8 cellular contexts compared by ENCODE assay signal in the genomic region with DNA sequence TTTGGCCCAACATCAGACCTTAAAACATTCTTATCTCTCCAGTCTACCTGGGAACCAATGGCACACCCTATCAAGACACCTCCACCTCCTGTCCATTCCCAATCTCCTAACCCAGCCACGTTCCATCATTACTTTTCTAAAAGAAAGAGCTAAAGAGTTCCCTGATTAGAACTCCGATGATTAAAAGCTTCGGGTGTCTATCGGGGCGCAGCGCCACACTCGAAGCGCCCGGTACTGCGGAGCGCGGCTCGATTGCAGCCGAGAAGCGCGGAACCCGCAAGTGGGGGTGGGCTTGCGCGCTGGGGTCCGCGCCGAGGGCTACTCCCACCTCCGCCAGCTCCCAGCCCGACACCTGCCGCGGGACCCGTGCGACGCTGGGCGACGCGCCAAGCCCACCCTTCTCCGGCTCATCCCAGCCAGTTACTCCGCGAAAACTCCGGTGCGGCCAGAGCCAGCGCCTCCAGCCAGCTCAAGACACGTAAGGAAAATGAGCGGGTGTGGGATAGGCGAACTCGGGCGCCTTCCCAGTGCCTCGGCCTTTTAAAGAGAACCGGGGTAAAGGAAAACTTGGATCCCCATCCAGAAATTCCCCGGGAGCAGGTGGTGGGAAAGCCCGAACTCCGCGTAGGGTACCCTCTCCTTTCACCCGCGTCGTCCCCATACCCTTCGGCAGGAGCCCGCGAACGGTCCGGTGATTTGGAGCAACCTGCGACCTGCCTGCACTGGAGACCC. TPM values are rescaled to one million over a fixed set of nuclear protein-coding genes. Genes with fewer than 3 reads are reported as not detected.
A peak's percentile ranks its signal among the peaks of the same experiment; 100 is the strongest.
DNase-seq lines count a peak whose midpoint lies in the region; ATAC-seq and TF ChIP-seq lines count a peak whose summit lies in the region.

No MANE protein-coding gene starts in this region.

- peaks cover 20% of the 10 kb centered on the region for H3K27me3 ChIP-seq in neural progenitor cell

- H3K4me3 ChIP-seq in fibroblast of pulmonary artery (replicated peaks; ENCODE audit: low read depth, low read length) (peak overlapping the region; percentile 61), neural progenitor cell (peak overlapping the region; percentile 62)

- DNase-seq in RPMI7951 (ENCODE audit: low read depth) (peak; percentile 4), fibroblast of pulmonary artery (ENCODE audit: low read depth) (peak; percentile 28), neural progenitor cell (ENCODE audit: low spot score) (peak; percentile 67), SKM-1 (lab: John Stamatoyannopoulos, UW; ENCODE audit: unreplicated experiment) (no peak), CD14-positive monocyte (ENCODE audit: low spot score) (no peak)
- DNase-seq in activated naive CD4-positive, alpha-beta T cell treated with anti-CD3 and anti-CD28 coated beads, Interleukin-2, amount 10 ng/mL, durations not matched to agents 7 days and 5 days = no peak

- TF ChIP-seq CTCF in fibroblast of pulmonary artery (IDR thresholded peaks at IDR 0.05; ENCODE audit: low read length, missing control alignments) = peak; percentile 1
- peak; percentile 42 for TF ChIP-seq CTCF in neural progenitor cell (IDR thresholded peaks at IDR 0.05)
- TF ChIP-seq CTCF in CD14-positive monocyte (IDR thresholded peaks at IDR 0.05) = no peak

- H3K9me3 Mint-ChIP-seq in neural progenitor cell (peaks cover 3% of the 10 kb centered on the region), CD14-positive monocyte (peaks cover 0 to 14% (median 7%) of the 10 kb centered on the region in 7 donors)
- no peaks in the 10 kb centered on the region for H3K9me3 Mint-ChIP-seq in activated naive CD4-positive, alpha-beta T cell treated with anti-CD3 and anti-CD28 coated beads, Interleukin-2, amount 10 ng/mL, durations not matched to agents 7 days and 5 days

- H3K4me2 ChIP-seq in neural progenitor cell = peak overlapping the region; percentile 86

- H3K4me1 Mint-ChIP-seq in neural progenitor cell (peaks cover 11% of the 10 kb centered on the region), CD14-positive monocyte (peaks cover 14% of the 10 kb centered on the region)
- peaks cover 11% of the 10 kb centered on the region for H3K4me1 Mint-ChIP-seq in activated naive CD4-positive, alpha-beta T cell treated with anti-CD3 and anti-CD28 coated beads, Interleukin-2, amount 10 ng/mL, durations not matched to agents 7 days and 5 days

- H3K27ac ChIP-seq in neural progenitor cell = no peak overlapping the region

- CTCF ChIA-PET in activated naive CD4-positive, alpha-beta T cell treated with anti-CD3 and anti-CD28 coated beads, Interleukin-2, amount 10 ng/mL, durations not matched to agents 7 days and 5 days (lab: Charles Lee) = interaction anchor here (0.7 to 1.6 kb wide), 4 partner anchors 220 to 834 kb away, joined by 3 to 6 read pairs (median 5); no protein-coding TSS in a partner anchor

- H3K9me3 ChIP-seq in neural progenitor cell (ENCODE audit: low read depth) = no peaks in the 10 kb centered on the region

- ATAC-seq in GM19043 (IDR thresholded peaks at IDR 0.05; ENCODE audit: low read depth, unreplicated experiment) (peak; percentile 25), HG03460 (IDR thresholded peaks at IDR 0.05; ENCODE audit: unreplicated experiment) (no peak)

- no peaks in the 10 kb centered on the region for H3K36me3 Mint-ChIP-seq in neural progenitor cell
- H3K36me3 Mint-ChIP-seq in activated naive CD4-positive, alpha-beta T cell treated with anti-CD3 and anti-CD28 coated beads, Interleukin-2, amount 10 ng/mL, durations not matched to agents 7 days and 5 days = no peaks in the 10 kb centered on the region
- no peaks in the 10 kb centered on the region for H3K36me3 Mint-ChIP-seq in CD14-positive monocyte

- H3K36me3 ChIP-seq in neural progenitor cell = no peaks in the 10 kb centered on the region

- H3K79me2 ChIP-seq in neural progenitor cell (ENCODE audit: low read depth) = no peaks in the 10 kb centered on the region

- peaks cover 24% of the 10 kb centered on the region for H3K27me3 Mint-ChIP-seq in neural progenitor cell (ENCODE audit: insufficient read depth, low read depth)
- peaks cover 41% of the 10 kb centered on the region for H3K27me3 Mint-ChIP-seq in activated naive CD4-positive, alpha-beta T cell treated with anti-CD3 and anti-CD28 coated beads, Interleukin-2, amount 10 ng/mL, durations not matched to agents 7 days and 5 days
- H3K27me3 Mint-ChIP-seq in CD14-positive monocyte (ENCODE audit: low read depth in 3 of 3) = peaks cover 50 to 58% (median 52%) of the 10 kb centered on the region in 3 donors

- H3K4me3 Mint-ChIP-seq in neural progenitor cell (peak overlapping the region; percentile 94), CD14-positive monocyte (peak overlapping the region in 1 of 2 donors; percentile 85)
- no peak overlapping the region for H3K4me3 Mint-ChIP-seq in activated naive CD4-positive, alpha-beta T cell treated with anti-CD3 and anti-CD28 coated beads, Interleukin-2, amount 10 ng/mL, durations not matched to agents 7 days and 5 days

- H3K9ac ChIP-seq in neural progenitor cell = no peak overlapping the region

- H4K20me1 ChIP-seq in neural progenitor cell (ENCODE audit: low read depth) = no peaks in the 10 kb centered on the region

- no peak overlapping the region for H3K27ac Mint-ChIP-seq in neural progenitor cell
- H3K27ac Mint-ChIP-seq in activated naive CD4-positive, alpha-beta T cell treated with anti-CD3 and anti-CD28 coated beads, Interleukin-2, amount 10 ng/mL, durations not matched to agents 7 days and 5 days = no peak overlapping the region
- no peak overlapping the region for H3K27ac Mint-ChIP-seq in CD14-positive monocyte

- intact Hi-C loops in CD14-positive monocyte (cut with micrococcal nuclease) = no loop called here

- peak overlapping the region; percentile 90 for H2AFZ ChIP-seq in neural progenitor cell (replicated peaks)

- H3K4me1 ChIP-seq in neural progenitor cell = no peaks in the 10 kb centered on the region

- peaks cover 6% of the 10 kb centered on the region for H3F3A ChIP-seq in neural progenitor cell (ENCODE audit: low read depth)

RNA-seq across cellular contexts. Expression of a gene that starts 0.6 kb away (rescaled TPM):
- not detected in 2 replicates for total RNA-seq in RPMI7951 (2014; rRNA removed; shearing (Covaris generic))
- total RNA-seq in neural progenitor cell (ENCODE audit: low replicate concordance) = 4.6 and 7.9 TPM in 2 replicates
- not detected for polyA plus RNA-seq in CD14-positive monocyte

RNA-seq across cellular contexts. Expression of a gene that starts 11.9 kb away (rescaled TPM):
- not detected in 2 replicates for total RNA-seq in RPMI7951 (2014; rRNA removed; shearing (Covaris generic))
- 1.1 and 1.3 TPM in 2 replicates for total RNA-seq in neural progenitor cell (ENCODE audit: low replicate concordance)
- not detected for polyA plus RNA-seq in CD14-positive monocyte

Comparison
In these comparisons a context has a peak if more than half of its experiments do, and no peak if none do; other contexts are left out.
1. DNase-seq: peak in RPMI7951 (single experiment), fibroblast of pulmonary artery (single experiment) and neural progenitor cell (single experiment); none in activated naive CD4-positive, alpha-beta T cell treated with anti-CD3 and anti-CD28 coated beads, Interleukin-2, amount 10 ng/mL, durations not matched to agents 7 days and 5 days (single experiment), SKM-1 (single experiment) and CD14-positive monocyte (single experiment).